Comparison of ENCODE assay signal across 8 cellular contexts in genomic region chr13:91946498-91947070, GRCh38.
DNase-seq lines count a peak whose midpoint lies in the region; ATAC-seq, FAIRE-seq and TF ChIP-seq lines count a peak whose summit lies in the region.

No MANE protein-coding gene starts in this region.

- no peaks in the 10 kb centered on the region for H3K4me1 ChIP-seq in left ventricle myocardium inferior
- no peaks in the 10 kb centered on the region for H3K4me1 ChIP-seq in heart left ventricle
- H3K4me1 ChIP-seq in tibial artery = no peaks in the 10 kb centered on the region

- DNase-seq in left ventricle myocardium inferior (no peak), heart left ventricle (no peak), NCI-H526 (lab: John Stamatoyannopoulos, UW) (peak; percentile 54 to 68), endothelial cell (ENCODE audit: low spot score) (peak; percentile 12), urothelium cell line (ENCODE audit: low spot score) (peak; percentile 22), tibial artery (no peak)

- H3K4me1 Mint-ChIP-seq in endothelial cell (ENCODE audit: unreplicated experiment) = no peaks in the 10 kb centered on the region

- no peak overlapping the region for H3K27ac Mint-ChIP-seq in endothelial cell (ENCODE audit: unreplicated experiment)

- H3K9me3 ChIP-seq in left ventricle myocardium inferior (replicated peaks) (no peaks in the 10 kb centered on the region), heart left ventricle (no peaks in the 10 kb centered on the region), tibial artery (no peaks in the 10 kb centered on the region)

- H3K36me3 ChIP-seq in left ventricle myocardium inferior (no peaks in the 10 kb centered on the region), heart left ventricle (no peaks in the 10 kb centered on the region), tibial artery (no peaks in the 10 kb centered on the region)

- no peaks in the 10 kb centered on the region for H3K36me3 Mint-ChIP-seq in endothelial cell (ENCODE audit: low read depth, unreplicated experiment)

- no peak for ATAC-seq in heart left ventricle
- ATAC-seq in GM18517 (IDR thresholded peaks at IDR 0.05; ENCODE audit: unreplicated experiment) = no peak
- ATAC-seq in GM19023 (IDR thresholded peaks at IDR 0.05; ENCODE audit: unreplicated experiment) = no peak

- no peaks in the 10 kb centered on the region for H3K27me3 ChIP-seq in left ventricle myocardium inferior (ENCODE audit: low read depth)
- no peaks in the 10 kb centered on the region for H3K27me3 ChIP-seq in heart left ventricle
- H3K27me3 ChIP-seq in tibial artery = no peaks in the 10 kb centered on the region

- no peaks in the 10 kb centered on the region for H3K9me3 Mint-ChIP-seq in endothelial cell (ENCODE audit: unreplicated experiment)

- TF ChIP-seq POLR2A in heart left ventricle (IDR thresholded peaks at IDR 0.05) = no peak

- FAIRE-seq in urothelium cell line (lab: Jason Lieb, UNC) = no peak

- H3K4me3 Mint-ChIP-seq in endothelial cell (ENCODE audit: unreplicated experiment) = no peak overlapping the region

- no peaks in the 10 kb centered on the region for H3K27me3 Mint-ChIP-seq in endothelial cell (ENCODE audit: unreplicated experiment)

- 24 to 32% (median 28%) methylated on average over 7 of the region's 7 CpGs for WGBS in heart left ventricle, 4 donors

- no peak overlapping the region for H3K4me3 ChIP-seq in left ventricle myocardium inferior
- H3K4me3 ChIP-seq in heart left ventricle = no peak overlapping the region
- H3K4me3 ChIP-seq in tibial artery = no peak overlapping the region

- H3K27ac ChIP-seq in left ventricle myocardium inferior (replicated peaks) = no peak overlapping the region
- H3K27ac ChIP-seq in heart left ventricle = no peak overlapping the region
- H3K27ac ChIP-seq in tibial artery = no peak overlapping the region

- peak; percentile 44 for TF ChIP-seq CTCF in left ventricle myocardium inferior (IDR thresholded peaks at IDR 0.05; ENCODE audit: borderline replicate concordance)
- TF ChIP-seq CTCF in heart left ventricle (IDR thresholded peaks at IDR 0.05) = peak in 6 of 12 donors; percentile 13 to 41 (median 26)
- peak; percentile 3 for TF ChIP-seq CTCF in endothelial cell (IDR thresholded peaks at IDR 0.05; ENCODE audit: unreplicated experiment)
- no peak for TF ChIP-seq CTCF in tibial artery (IDR thresholded peaks at IDR 0.05)

- intact Hi-C loops in left ventricle myocardium inferior (cut with micrococcal nuclease) = no loop called here
- intact Hi-C loops in heart left ventricle (cut with DNase I) = loop anchor here in 1 of 10 donors (5.0 kb wide), 1 partner anchor 474 kb away; no protein-coding TSS in a partner anchor
- intact Hi-C loops in tibial artery (cut with DNase I; ENCODE audit: low total_unique reads) = no loop called here

Comparison
In these comparisons a context has a peak if more than half of its experiments do, and no peak if none do; other contexts are left out.
1. DNase-seq: peak in NCI-H526 (2 of 2), endothelial cell (single experiment) and urothelium cell line (single experiment); none in left ventricle myocardium inferior (single experiment), heart left ventricle (0 of 5) and tibial artery (0 of 2).
2. CTCF ChIP-seq: peak in left ventricle myocardium inferior (single experiment) and endothelial cell (single experiment); none in tibial artery (0 of 2).